8 cellular contexts compared by ENCODE assay signal in the genomic region with DNA sequence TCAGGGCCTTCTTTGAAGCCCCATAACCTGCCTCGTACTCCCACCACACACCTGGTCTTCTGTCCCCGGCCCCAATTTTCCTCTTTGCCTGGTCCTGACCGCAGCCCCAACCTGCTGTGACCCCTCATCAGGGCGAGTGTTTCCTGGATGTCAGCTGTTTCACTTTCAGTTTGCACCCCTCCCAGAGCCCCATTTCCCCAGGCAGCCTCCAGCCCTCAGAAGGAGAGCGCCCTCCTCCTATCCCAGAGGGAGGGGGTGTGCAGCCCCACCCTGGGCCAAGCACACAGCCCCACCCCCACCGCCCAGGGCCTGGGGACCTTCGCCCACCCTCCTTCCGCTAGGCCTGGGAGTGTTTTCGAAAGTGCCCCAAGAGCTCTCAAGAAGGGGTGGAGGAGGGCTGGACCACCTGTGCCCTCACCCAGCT. TPM values are rescaled to one million over a fixed set of nuclear protein-coding genes. Genes with fewer than 3 reads are reported as not detected.
DNase-seq lines count a peak whose midpoint lies in the region; ATAC-seq and TF ChIP-seq lines count a peak whose summit lies in the region.

No MANE protein-coding gene starts in this region.

- H3K27ac Mint-ChIP-seq in activated naive CD4-positive, alpha-beta T cell treated with anti-CD3 and anti-CD28 coated beads for 36 hours: peak overlapping the region; percentile 96

- H3K27ac ChIP-seq in left lung (peak overlapping the region in 1 of 2 donors; percentile 89), upper lobe of left lung (peak overlapping the region; percentile 81 to 92 (median 88))

- H3K4me3 ChIP-seq in left lung: peak overlapping the region; percentile 93 to 98
- peak overlapping the region; percentile 67 to 81 (median 78) for H3K4me3 ChIP-seq in upper lobe of left lung

- peak overlapping the region; percentile 86 for H3K4me3 Mint-ChIP-seq in activated naive CD4-positive, alpha-beta T cell treated with anti-CD3 and anti-CD28 coated beads for 36 hours

- H3K27me3 Mint-ChIP-seq in activated naive CD4-positive, alpha-beta T cell treated with anti-CD3 and anti-CD28 coated beads for 36 hours (ENCODE audit: low read depth): no peaks in the 10 kb centered on the region

- no peaks in the 10 kb centered on the region for H3K27me3 ChIP-seq in left lung
- H3K27me3 ChIP-seq in upper lobe of left lung: no peaks in the 10 kb centered on the region

- H3K4me1 ChIP-seq in left lung: peaks cover 16 to 39% of the 10 kb centered on the region in 2 donors
- H3K4me1 ChIP-seq in upper lobe of left lung: peaks cover 28 to 39% (median 32%) of the 10 kb centered on the region in 4 donors

- 45 to 49% methylated on average over 7 to 8 of the region's 9 CpGs for WGBS in upper lobe of left lung, 2 donors

- H3K4me1 Mint-ChIP-seq in activated naive CD4-positive, alpha-beta T cell treated with anti-CD3 and anti-CD28 coated beads for 36 hours (ENCODE audit: low read depth): peaks cover 35% of the 10 kb centered on the region

- H3K36me3 Mint-ChIP-seq in activated naive CD4-positive, alpha-beta T cell treated with anti-CD3 and anti-CD28 coated beads for 36 hours (ENCODE audit: low read depth): peaks cover 33% of the 10 kb centered on the region

- intact Hi-C loops in activated naive CD4-positive, alpha-beta T cell treated with anti-CD3 and anti-CD28 coated beads for 36 hours (cut with micrococcal nuclease): loop anchor here (10.0 kb wide), 3 partner anchors 304 to 604 kb away; partner anchors contain the start of genes B3GALT4, HSD17B8, RING1 and RPS18
- intact Hi-C loops in left lung (cut with DNase I): no loop called here

- TF ChIP-seq CTCF in left lung (IDR thresholded peaks at IDR 0.05) (no peak), upper lobe of left lung (IDR thresholded peaks at IDR 0.05) (no peak)

- H3K36me3 ChIP-seq in left lung: peaks cover 0 to 40% of the 10 kb centered on the region in 2 donors
- H3K36me3 ChIP-seq in upper lobe of left lung: peaks cover 7 to 38% (median 30%) of the 10 kb centered on the region in 4 donors

- ATAC-seq in left lung (no peak), upper lobe of left lung (ENCODE audit: low FRiP score in 2 of 2) (no peak), GM18861 (IDR thresholded peaks at IDR 0.05; ENCODE audit: unreplicated experiment) (no peak)

- no peaks in the 10 kb centered on the region for H3K9me3 Mint-ChIP-seq in activated naive CD4-positive, alpha-beta T cell treated with anti-CD3 and anti-CD28 coated beads for 36 hours

- no peak for TF ChIP-seq EP300 in upper lobe of left lung (IDR thresholded peaks at IDR 0.05)

- CTCF ChIA-PET in activated naive CD4-positive, alpha-beta T cell treated with anti-CD3 and anti-CD28 coated beads for 36 hours (lab: Charles Lee): interaction anchor here (0.6 to 1.6 kb wide), 6 partner anchors 11 to 188 kb away, joined by 3 to 4 read pairs (median 3); partner anchors contain the start of gene ITPR3

- H3K9me3 ChIP-seq in left lung (no peaks in the 10 kb centered on the region), upper lobe of left lung (no peaks in the 10 kb centered on the region)

- TF ChIP-seq POLR2A in upper lobe of left lung (IDR thresholded peaks at IDR 0.05): no peak

- DNase-seq in stimulated activated CD4-positive, alpha-beta T cell treated with anti-CD3 and anti-CD28 coated beads, Interleukin-2, amount 100 ng/mL, for 24 hours: peak; percentile 37 to 41
- no peak for DNase-seq in stimulated activated CD4-positive, alpha-beta T cell treated with anti-CD3 and anti-CD28 coated beads, Interleukin-2, amount 100 ng/mL, for 48 hours
- DNase-seq in activated naive CD4-positive, alpha-beta T cell treated with anti-CD3 and anti-CD28 coated beads for 36 hours: peak; percentile 58
- DNase-seq in left lung (no peak), upper lobe of left lung (no peak), retina (no peak), AG08396 (ENCODE audit: low spot score) (no peak)

RNA-seq across cellular contexts. Expression of gene BAK1, which starts 1.5 kb away (rescaled TPM):
- total RNA-seq in activated naive CD4-positive, alpha-beta T cell treated with anti-CD3 and anti-CD28 coated beads for 36 hours: 10 to 100 TPM; 38.3 to 41.1 TPM
- 10 to 100 TPM; 26.5 to 27.0 TPM for total RNA-seq in left lung
- total RNA-seq in upper lobe of left lung: 10 to 100 TPM in 5 of 6 donors, 1 to 10 TPM in 1; 9.2 to 23.5 (median 13.7) TPM

RNA-seq across cellular contexts. Expression of gene ITPR3, which starts 42.5 kb away (rescaled TPM):
- 10 to 100 TPM; 34.8 to 35.1 TPM for total RNA-seq in activated naive CD4-positive, alpha-beta T cell treated with anti-CD3 and anti-CD28 coated beads for 36 hours
- total RNA-seq in left lung (100 to 1,000 TPM; 107 to 147 TPM), upper lobe of left lung (100 to 1,000 TPM in 5 of 6 donors, 10 to 100 TPM in 1; 95.6 to 179 (median 137) TPM)

Comparison
In these comparisons a context has a peak if more than half of its experiments do, and no peak if none do; other contexts are left out.
1. DNase-seq: peak in stimulated activated CD4-positive, alpha-beta T cell treated with anti-CD3 and anti-CD28 coated beads, Interleukin-2, amount 100 ng/mL, for 24 hours (2 of 2) and activated naive CD4-positive, alpha-beta T cell treated with anti-CD3 and anti-CD28 coated beads for 36 hours (single experiment); none in stimulated activated CD4-positive, alpha-beta T cell treated with anti-CD3 and anti-CD28 coated beads, Interleukin-2, amount 100 ng/mL, for 48 hours (0 of 2), left lung (0 of 2), upper lobe of left lung (0 of 2), retina (single experiment) and AG08396 (single experiment).